In genomic region chr10:116690356-116691078, GRCh38 we compare ENCODE assay signal across 11 cellular contexts. TPM values are rescaled to one million over a fixed set of nuclear protein-coding genes. Genes with fewer than 3 reads are reported as not detected.
DNase-seq lines count a peak whose midpoint lies in the region; ATAC-seq and TF ChIP-seq lines count a peak whose summit lies in the region.
"Had no signal": no experiment of that assay in that cellular context is flagged by ENCODE, and none has a peak within 500 bp of the region (broad histone marks: within the 10 kb centered on the region; RNA-seq: fewer than 3 reads in every experiment).

No MANE protein-coding gene starts in this region.

- TF ChIP-seq CTCF in heart right ventricle (IDR thresholded peaks at IDR 0.05) = peak in 8 of 9 donors; percentile 13 to 67 (median 48)
- TF ChIP-seq CTCF in osteoblast (IDR thresholded peaks at IDR 0.05; ENCODE audit: extremely low read depth, low read depth, low read length) = peak; percentile 19

- H3K27me3 Mint-ChIP-seq in stimulated activated naive CD8-positive, alpha-beta T cell treated with anti-CD3 and anti-CD28 coated beads, Interleukin-15, amount 100 ng/mL, for 72 hours = peaks cover 82% of the 10 kb centered on the region
- H3K27me3 Mint-ChIP-seq: activated CD4-positive, alpha-beta memory T cell treated with anti-CD3 and anti-CD28 coated beads, Interleukin-2, amount 10 ng/mL, durations not matched to agents 7 days and 5 days had no signal

- H3K79me2 ChIP-seq in osteoblast (ENCODE audit: insufficient read depth, low read length) = no peaks in the 10 kb centered on the region

- H3K36me3 ChIP-seq in BLaER1 (no peaks in the 10 kb centered on the region), heart right ventricle (peaks cover 0 to 3% (median 0%) of the 10 kb centered on the region in 9 donors), osteoblast (ENCODE audit: insufficient read depth, low read length) (peaks cover 8% of the 10 kb centered on the region)

- no peak overlapping the region for H3K27ac ChIP-seq in BLaER1
- peak overlapping the region in 7 of 10 donors; percentile 5 to 72 (median 58) for H3K27ac ChIP-seq in heart right ventricle
- no peak overlapping the region for H3K27ac ChIP-seq in osteoblast (ENCODE audit: low read depth, low read length)

- H4K20me1 ChIP-seq in BLaER1 (no peaks in the 10 kb centered on the region), osteoblast (ENCODE audit: insufficient read depth, low read length) (no peaks in the 10 kb centered on the region)

- no peaks in the 10 kb centered on the region for H3K9me3 Mint-ChIP-seq in stimulated activated naive CD8-positive, alpha-beta T cell treated with anti-CD3 and anti-CD28 coated beads, Interleukin-15, amount 100 ng/mL, for 72 hours
- H3K9me3 Mint-ChIP-seq: activated CD4-positive, alpha-beta memory T cell treated with anti-CD3 and anti-CD28 coated beads, Interleukin-2, amount 10 ng/mL, durations not matched to agents 7 days and 5 days; CD4-positive, CD25-positive, alpha-beta regulatory T cell had no signal

- no peak overlapping the region for H3K27ac Mint-ChIP-seq in stimulated activated naive CD8-positive, alpha-beta T cell treated with anti-CD3 and anti-CD28 coated beads, Interleukin-15, amount 100 ng/mL, for 72 hours
- H3K27ac Mint-ChIP-seq: activated CD4-positive, alpha-beta memory T cell treated with anti-CD3 and anti-CD28 coated beads, Interleukin-2, amount 10 ng/mL, durations not matched to agents 7 days and 5 days; CD4-positive, CD25-positive, alpha-beta regulatory T cell had no signal

- ATAC-seq in heart right ventricle = peak; percentile 27 to 72 (median 52)
- no peak for ATAC-seq in stimulated activated naive CD8-positive, alpha-beta T cell treated with anti-CD3 and anti-CD28 coated beads, Interleukin-15, amount 100 ng/mL, for 72 hours
- ATAC-seq in GM19023 (IDR thresholded peaks at IDR 0.05; ENCODE audit: unreplicated experiment) = no peak
- ATAC-seq in GM21737 (IDR thresholded peaks at IDR 0.05; ENCODE audit: unreplicated experiment) = no peak

- no peak overlapping the region for H3K9ac ChIP-seq in BLaER1

- H3K9me3 ChIP-seq in BLaER1 (no peaks in the 10 kb centered on the region), heart right ventricle (no peaks in the 10 kb centered on the region), osteoblast (ENCODE audit: low read depth, low read length) (no peaks in the 10 kb centered on the region)

- no peaks in the 10 kb centered on the region for H3K4me1 Mint-ChIP-seq in stimulated activated naive CD8-positive, alpha-beta T cell treated with anti-CD3 and anti-CD28 coated beads, Interleukin-15, amount 100 ng/mL, for 72 hours
- H3K4me1 Mint-ChIP-seq: activated CD4-positive, alpha-beta memory T cell treated with anti-CD3 and anti-CD28 coated beads, Interleukin-2, amount 10 ng/mL, durations not matched to agents 7 days and 5 days; CD4-positive, CD25-positive, alpha-beta regulatory T cell had no signal

- no peak overlapping the region for H2AFZ ChIP-seq in osteoblast (ENCODE audit: low read length)

- 36 to 39% methylated on average over 12 of the region's 12 CpGs for WGBS in heart right ventricle, 2 donors

- no peaks in the 10 kb centered on the region for H3K27me3 ChIP-seq in BLaER1
- H3K27me3 ChIP-seq in heart right ventricle = no peaks in the 10 kb centered on the region
- no peaks in the 10 kb centered on the region for H3K27me3 ChIP-seq in osteoblast (ENCODE audit: insufficient read depth, low read length)

- H3K4me2 ChIP-seq in BLaER1 (0 out of 2 replicates have a peak overlapping the region, but pooled peaks have one; percentile 10), osteoblast (ENCODE audit: insufficient read depth, low read length) (no peak overlapping the region)

- H3K4me1 ChIP-seq in BLaER1 (peaks cover 16% of the 10 kb centered on the region), heart right ventricle (peaks cover 14 to 67% (median 48%) of the 10 kb centered on the region in 9 donors), osteoblast (ENCODE audit: insufficient read depth, low read length) (peaks cover 18% of the 10 kb centered on the region)

- no peak overlapping the region for H3K4me3 ChIP-seq in BLaER1
- H3K4me3 ChIP-seq in heart right ventricle = peak overlapping the region in 1 of 10 donors; percentile 11
- H3K4me3 ChIP-seq in osteoblast (ENCODE audit: insufficient read depth, low read length) = no peak overlapping the region

- DNase-seq in anterior cingulate cortex (lab: John Stamatoyannopoulos, UW) (peak in 41 of 58 donors; percentile 14 to 84 (median 41)), heart right ventricle (peak; percentile 37 to 58), osteoblast (ENCODE audit: insufficient read length, low spot score, missing footprints) (no peak)
- no peak for DNase-seq in stimulated activated naive CD8-positive, alpha-beta T cell treated with anti-CD3 and anti-CD28 coated beads, Interleukin-15, amount 100 ng/mL, for 72 hours
- DNase-seq in activated CD4-positive, CD25-positive, alpha-beta regulatory T cell treated with anti-CD3 and anti-CD28 coated beads, Interleukin-2, amount 50 U/mL, for 72 hours = no peak
- DNase-seq: activated CD4-positive, alpha-beta memory T cell treated with anti-CD3 and anti-CD28 coated beads, Interleukin-2, amount 10 ng/mL, durations not matched to agents 7 days and 5 days; CD4-positive, CD25-positive, alpha-beta regulatory T cell; RPMI8226 had no signal

- intact Hi-C loops in heart right ventricle (cut with DNase I) = loop anchor here in 7 of 10 donors (2.0 to 10.0 kb wide), 5 partner anchors 47 to 82 kb away; partner anchors contain the start of gene HSPA12A (in 6 of the 7)

- no peak overlapping the region for H3K4me3 Mint-ChIP-seq in stimulated activated naive CD8-positive, alpha-beta T cell treated with anti-CD3 and anti-CD28 coated beads, Interleukin-15, amount 100 ng/mL, for 72 hours
- H3K4me3 Mint-ChIP-seq: activated CD4-positive, alpha-beta memory T cell treated with anti-CD3 and anti-CD28 coated beads, Interleukin-2, amount 10 ng/mL, durations not matched to agents 7 days and 5 days; CD4-positive, CD25-positive, alpha-beta regulatory T cell had no signal

RNA-seq across cellular contexts. Expression of gene HSPA12A, which starts 51.8 kb away (rescaled TPM):
- total RNA-seq in heart right ventricle (10 to 100 TPM in 6 of 10 donors, 1 to 10 TPM in 4; 9.1 to 18.1 (median 10.7) TPM), osteoblast (10.0 and 10.9 TPM in 2 replicates)
- polyA plus RNA-seq in heart right ventricle = 1 to 10 TPM; 5.1 to 7.2 TPM

Comparison
In these comparisons a context has a peak if more than half of its experiments do, and no peak if none do; other contexts are left out.
1. H3K27ac ChIP-seq: peak in heart right ventricle (7 of 10); none in BLaER1 (single experiment) and osteoblast (single experiment).
2. DNase-seq: peak in anterior cingulate cortex (41 of 58) and heart right ventricle (2 of 2); none in osteoblast (single experiment), stimulated activated naive CD8-positive, alpha-beta T cell treated with anti-CD3 and anti-CD28 coated beads, Interleukin-15, amount 100 ng/mL, for 72 hours (0 of 2) and activated CD4-positive, CD25-positive, alpha-beta regulatory T cell treated with anti-CD3 and anti-CD28 coated beads, Interleukin-2, amount 50 U/mL, for 72 hours (single experiment).
3. ATAC-seq: peak in heart right ventricle (8 of 8); none in stimulated activated naive CD8-positive, alpha-beta T cell treated with anti-CD3 and anti-CD28 coated beads, Interleukin-15, amount 100 ng/mL, for 72 hours (single experiment), GM19023 (single experiment) and GM21737 (single experiment).